11 cellular contexts compared by ENCODE assay signal in genomic region chr2:202574541-202574940, GRCh38.
DNase-seq lines count a peak whose midpoint lies in the region; ATAC-seq and TF ChIP-seq lines count a peak whose summit lies in the region.
"Had no signal": no experiment of that assay in that cellular context is flagged by ENCODE, and none has a peak within 500 bp of the region (broad histone marks: within the 10 kb centered on the region; RNA-seq: fewer than 3 reads in every experiment).

No MANE protein-coding gene starts in this region.

- H3K79me1 ChIP-seq in IMR-90 (ENCODE audit: low read depth in 1 of 2, low read length in 2 of 2): no peaks in the 10 kb centered on the region

- POLR2A ChIA-PET in IMR-90 (lab: Charles Lee; ENCODE audit: unreplicated experiment): no interaction called here

- intact Hi-C loops in IMR-90 (cut with micrococcal nuclease): loop anchor here (1.0 to 10.0 kb wide), 3 partner anchors 298 to 1335 kb away; partner anchors contain the start of gene ICA1L
- intact Hi-C loops in prostate gland (cut with DNase I): no loop called here

- no peak overlapping the region for H2BK5ac ChIP-seq in IMR-90 (ENCODE audit: low read depth, low read length, poor library complexity, severe bottlenecking)

- dilution Hi-C loops in IMR-90 (cut with HindIII; ENCODE audit: low sequenced_read_pairs, unreplicated experiment): no loop called here

- no peak overlapping the region for H3K56ac ChIP-seq in IMR-90 (ENCODE audit: extremely low read depth, insufficient read depth, low read length)

- no peak overlapping the region for H4K8ac ChIP-seq in IMR-90 (ENCODE audit: low read depth in 2 of 2, low read length in 2 of 2)

- H3K9me3 ChIP-seq in IMR-90 (ENCODE audit: control insufficient read depth, insufficient read depth, low read length): no peaks in the 10 kb centered on the region
- no peaks in the 10 kb centered on the region for H3K9me3 ChIP-seq in prostate gland
- H3K9me3 ChIP-seq: BE2C, MG63, SJSA1 had no signal

- no peak overlapping the region for H3K4me3 Mint-ChIP-seq in glutamatergic neuron (ENCODE audit: unreplicated experiment)
- H3K4me3 Mint-ChIP-seq: CD4-positive, CD25-positive, alpha-beta regulatory T cell had no signal

- H3K4me1 Mint-ChIP-seq in glutamatergic neuron (ENCODE audit: low read depth, unreplicated experiment): peaks cover 5% of the 10 kb centered on the region

- H3K9me1 ChIP-seq in IMR-90 (ENCODE audit: insufficient read depth, low read length): no peaks in the 10 kb centered on the region

- DNase-seq in IMR-90: peak; percentile 10
- DNase-seq in glomerular visceral epithelial cell (ENCODE audit: extremely low spot score): peak; percentile 13
- peak; percentile 10 for DNase-seq in prostate gland (ENCODE audit: low spot score)
- DNase-seq in glutamatergic neuron: no peak
- no peak for DNase-seq in NCI-H774 (lab: John Stamatoyannopoulos, UW)

- H2BK15ac ChIP-seq in IMR-90 (ENCODE audit: low read depth, low read length): no peak overlapping the region

- WGBS in IMR-90 (ENCODE audit: extremely low coverage in 2 of 2, insufficient read length in 1 of 2), 2 experiments: no CpG with 5 or more reads among the region's 2 CpGs
- 63% methylated on average over 2 of the region's 2 CpGs for WGBS in prostate gland

- H3K36me3 Mint-ChIP-seq in glutamatergic neuron (ENCODE audit: unreplicated experiment): no peaks in the 10 kb centered on the region
- H3K36me3 Mint-ChIP-seq: CD4-positive, CD25-positive, alpha-beta regulatory T cell had no signal

- no peak for TF ChIP-seq RAD21 in IMR-90 (IDR thresholded peaks at IDR 0.05; ENCODE audit: low read length)

- H3K4me3 ChIP-seq in IMR-90 (ENCODE audit: insufficient read depth, low read depth, low read length): no peak overlapping the region
- no peak overlapping the region for H3K4me3 ChIP-seq in prostate gland
- H3K4me3 ChIP-seq: MG63, SJSA1 had no signal

- peaks cover 3% of the 10 kb centered on the region for H3K9me3 Mint-ChIP-seq in glutamatergic neuron (ENCODE audit: unreplicated experiment)
- H3K9me3 Mint-ChIP-seq: CD4-positive, CD25-positive, alpha-beta regulatory T cell had no signal

- H3K27me3 ChIP-seq in IMR-90 (ENCODE audit: control insufficient read depth, insufficient read depth, low read length): no peaks in the 10 kb centered on the region
- H3K27me3 ChIP-seq in prostate gland (replicated peaks; ENCODE audit: insufficient read depth): no peaks in the 10 kb centered on the region
- H3K27me3 ChIP-seq: BE2C, MG63, SJSA1 had no signal

- CTCF ChIA-PET in IMR-90 (lab: Yijun Ruan, JAX): interaction anchor here (0.6 to 0.8 kb wide), 2 partner anchors 258 to 335 kb away, joined by 3 read pairs; no protein-coding TSS in a partner anchor

- in situ Hi-C loops in IMR-90 (cut with MboI; ENCODE audit: low sequenced_read_pairs): no loop called here

- H3K27me3 Mint-ChIP-seq in glutamatergic neuron (ENCODE audit: unreplicated experiment): peaks cover 3% of the 10 kb centered on the region

- H3K23ac ChIP-seq in IMR-90 (ENCODE audit: low read depth, low read length): no peak overlapping the region

- no peak for TF ChIP-seq CTCF in IMR-90 (conservative IDR thresholded peaks at IDR 0.05; ENCODE audit: low read depth, low read length)
- TF ChIP-seq CTCF in VCaP (conservative IDR thresholded peaks at IDR 0.05): no peak
- TF ChIP-seq CTCF in prostate gland (IDR thresholded peaks at IDR 0.05): no peak
- TF ChIP-seq CTCF in glutamatergic neuron (IDR thresholded peaks at IDR 0.05; ENCODE audit: partially characterized antibody, unreplicated experiment): no peak

- H2BK20ac ChIP-seq in IMR-90 (ENCODE audit: low read depth, low read length): no peak overlapping the region

- no peak overlapping the region for H2AK9ac ChIP-seq in IMR-90 (replicated peaks; ENCODE audit: low read depth, low read length, poor library complexity)

- H2BK120ac ChIP-seq in IMR-90 (ENCODE audit: low read depth, low read length): no peak overlapping the region

- H3K27ac Mint-ChIP-seq in glutamatergic neuron (ENCODE audit: unreplicated experiment): no peak overlapping the region
- H3K27ac Mint-ChIP-seq: CD4-positive, CD25-positive, alpha-beta regulatory T cell had no signal

- H3K36me3 ChIP-seq in IMR-90 (ENCODE audit: control insufficient read depth, insufficient read depth, low read length) (no peaks in the 10 kb centered on the region), prostate gland (no peaks in the 10 kb centered on the region)
- H3K36me3 ChIP-seq: BE2C, MG63, SJSA1 had no signal

- H4K5ac ChIP-seq in IMR-90 (ENCODE audit: low read depth, low read length): no peak overlapping the region

- H3K4me1 ChIP-seq in IMR-90 (ENCODE audit: control insufficient read depth, insufficient read depth, low read length) (no peaks in the 10 kb centered on the region), prostate gland (replicated peaks) (no peaks in the 10 kb centered on the region)
- H3K4me1 ChIP-seq: BE2C, SJSA1 had no signal

- H3K9ac ChIP-seq in IMR-90 (ENCODE audit: low read depth, low read length): no peak overlapping the region

- H4K20me1 ChIP-seq in IMR-90 (ENCODE audit: insufficient read depth, low read length): no peaks in the 10 kb centered on the region

- no peak overlapping the region for H3K4ac ChIP-seq in IMR-90 (ENCODE audit: low read depth, low read length)

- H4K91ac ChIP-seq in IMR-90 (ENCODE audit: insufficient read depth, low read depth, low read length): no peak overlapping the region

- H3K14ac ChIP-seq in IMR-90 (replicated peaks; ENCODE audit: low read depth, low read length): no peak overlapping the region

- H3K18ac ChIP-seq in IMR-90 (ENCODE audit: low read depth, low read length): no peak overlapping the region

- H2AK5ac ChIP-seq in IMR-90 (ENCODE audit: low read depth, low read length): no peak overlapping the region

- no TSS peak for BruUV-seq in IMR-90 (replicated peaks; lab: Mats Ljungman, UMichigan)

- H3K27ac ChIP-seq in IMR-90 (ENCODE audit: insufficient read depth, low read length): no peak overlapping the region
- peak overlapping the region; percentile 41 for H3K27ac ChIP-seq in VCaP
- no peak overlapping the region for H3K27ac ChIP-seq in prostate gland
- H3K27ac ChIP-seq: SJSA1 had no signal

- no peak overlapping the region for H2AFZ ChIP-seq in IMR-90 (replicated peaks; ENCODE audit: low read length, poor library complexity)

- TF ChIP-seq POLR2A in IMR-90 (IDR thresholded peaks at IDR 0.05; ENCODE audit: low read depth, low read length) (no peak), prostate gland (IDR thresholded peaks at IDR 0.05) (no peak)

- no peak for ATAC-seq in IMR-90 (ENCODE audit: low read depth)
- ATAC-seq in GM19395 (IDR thresholded peaks at IDR 0.05; ENCODE audit: unreplicated experiment): no peak

- no peak overlapping the region for H3K4me2 ChIP-seq in IMR-90 (ENCODE audit: low read depth, low read length)

TF ChIP-seq in IMR-90, 13 proteins besides CTCF, POLR2A, EP300 and RAD21:
- TF ChIP-seq MAZ (IDR thresholded peaks at IDR 0.05; ENCODE audit: borderline replicate concordance, low read depth, low read length): no peak

Comparison
In these comparisons a context has a peak if more than half of its experiments do, and no peak if none do; other contexts are left out.
1. DNase-seq: peak in IMR-90 (single experiment), glomerular visceral epithelial cell (single experiment) and prostate gland (single experiment); none in glutamatergic neuron (single experiment) and NCI-H774 (single experiment).